ENCODE assay signal across 21 cellular contexts in genomic region chr12:17810399-17810798, GRCh38.
"Had no signal": no experiment of that assay in that cellular context is flagged by ENCODE, and none has a peak within 500 bp of the region (broad histone marks: within the 10 kb centered on the region; RNA-seq: fewer than 3 reads in every experiment).

No MANE protein-coding gene starts in this region.

- H3K27ac ChIP-seq: colonic mucosa, lower lobe of right lung, neutrophil, parathyroid adenoma, right lobe of liver, stomach, VCaP had no signal

- H3K4me3 ChIP-seq: colonic mucosa, lower lobe of right lung, right lobe of liver, stomach had no signal

- H3K9me3 ChIP-seq: colonic mucosa, neutrophil, right lobe of liver had no signal

- H3K27me3 ChIP-seq: colonic mucosa, neutrophil, right lobe of liver, stomach had no signal

- DNase-seq: activated CD4-positive, alpha-beta T cell treated with anti-CD3 and anti-CD28 coated beads, Interleukin-2, amount 50 U/mL, for 1 hour; activated CD4-positive, CD25-positive, alpha-beta regulatory T cell treated with anti-CD3 and anti-CD28 coated beads, Interleukin-2, amount 50 U/mL, for 72 hours; activated CD8-positive, alpha-beta memory T cell treated with anti-CD3 and anti-CD28 coated beads, Interleukin-2, amount 50 U/mL, for 4 hours; activated naive CD4-positive, alpha-beta T cell treated with anti-CD3 and anti-CD28 coated beads for 36 hours; activated T-cell treated with anti-CD3 and anti-CD28 coated beads, Interleukin-2, amount 50 U/mL, for 4 hours; anterior cingulate cortex; central memory CD4-positive, alpha-beta T cell; colonic mucosa; foreskin melanocyte; hypothalamus; islet precursor cell; left colon; lower lobe of right lung; right lobe of liver; small intestine; stimulated activated CD4-positive, alpha-beta T cell treated with anti-CD3 and anti-CD28 coated beads, Interleukin-15, amount 100 ng/mL, for 24 hours; stimulated activated CD4-positive, alpha-beta T cell treated with anti-CD3 and anti-CD28 coated beads, Interleukin-2, amount 100 ng/mL, for 48 hours; stomach had no signal

- H3K36me3 ChIP-seq: colonic mucosa, lower lobe of right lung, neutrophil, right lobe of liver, stomach had no signal

- H3K4me1 ChIP-seq: colonic mucosa, lower lobe of right lung, parathyroid adenoma, right lobe of liver, stomach had no signal
